In the genomic region with DNA sequence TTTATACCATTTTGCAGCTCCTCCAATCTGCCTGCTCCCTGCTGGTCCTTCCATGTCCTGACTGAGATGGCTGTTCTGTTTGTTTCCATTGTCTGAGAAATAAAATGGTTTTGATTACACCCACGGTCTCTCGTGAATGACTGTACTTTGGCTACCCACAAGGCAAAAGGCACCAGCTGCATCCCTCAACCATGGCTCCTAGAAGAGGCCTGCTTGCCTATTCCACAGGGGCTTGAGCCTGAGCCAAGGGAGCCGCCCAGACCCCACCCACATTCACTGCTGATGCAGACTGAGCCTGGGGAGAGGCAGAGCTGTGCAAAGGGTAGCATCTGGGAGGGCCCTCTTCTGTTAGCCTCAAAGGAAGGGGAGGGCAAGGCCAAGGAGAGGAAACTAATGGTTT, we compare ENCODE assay signal across 1 cellular context.
TF ChIP-seq lines count a peak whose summit lies in the region.

No MANE protein-coding gene starts in this region.

TF ChIP-seq in H1, 55 proteins besides CTCF, POLR2A, EP300 and RAD21:
- TF ChIP-seq TEAD4 (IDR thresholded peaks at IDR 0.05; ENCODE audit: low read depth, low read length) (no peak), EZH2 (IDR thresholded peaks at IDR 0.05; ENCODE audit: low read depth, low read length, severe bottlenecking) (no peak), ASH2L (IDR thresholded peaks at IDR 0.05; ENCODE audit: low read length) (no peak), CREB1 (IDR thresholded peaks at IDR 0.05) (no peak), RFX5 (IDR thresholded peaks at IDR 0.05; ENCODE audit: borderline replicate concordance, low read depth, low read length) (no peak), YY1 (IDR thresholded peaks at IDR 0.05; ENCODE audit: low read depth, low read length) (no peak), CHD2 (IDR thresholded peaks at IDR 0.05; ENCODE audit: low read length) (no peak), TAF1 (IDR thresholded peaks at IDR 0.05; ENCODE audit: low read depth, low read length) (no peak), SP2 (IDR thresholded peaks at IDR 0.05; ENCODE audit: low read length) (no peak), GTF2F1 (IDR thresholded peaks at IDR 0.05; ENCODE audit: borderline replicate concordance, low read depth, low read length) (no peak), CTBP2 (IDR thresholded peaks at IDR 0.05; ENCODE audit: borderline replicate concordance, insufficient read depth, insufficient read length, low read length) (no peak), JUND (IDR thresholded peaks at IDR 0.05; ENCODE audit: low read length) (no peak), SIN3A (conservative IDR thresholded peaks at IDR 0.05 in 1 of 2, IDR thresholded peaks at IDR 0.05 in 1 of 2; ENCODE audit: low read depth in 1 of 2, low read length in 2 of 2) (no peak), SIX5 (IDR thresholded peaks at IDR 0.05; ENCODE audit: low read depth, low read length) (no peak), POU5F1 (IDR thresholded peaks at IDR 0.05; ENCODE audit: low read depth, low read length) (no peak), SP1 (IDR thresholded peaks at IDR 0.05; ENCODE audit: low read depth, low read length) (no peak), SUZ12 (IDR thresholded peaks at IDR 0.05; ENCODE audit: low read length) (no peak)
- TF ChIP-seq, protein P1, sequence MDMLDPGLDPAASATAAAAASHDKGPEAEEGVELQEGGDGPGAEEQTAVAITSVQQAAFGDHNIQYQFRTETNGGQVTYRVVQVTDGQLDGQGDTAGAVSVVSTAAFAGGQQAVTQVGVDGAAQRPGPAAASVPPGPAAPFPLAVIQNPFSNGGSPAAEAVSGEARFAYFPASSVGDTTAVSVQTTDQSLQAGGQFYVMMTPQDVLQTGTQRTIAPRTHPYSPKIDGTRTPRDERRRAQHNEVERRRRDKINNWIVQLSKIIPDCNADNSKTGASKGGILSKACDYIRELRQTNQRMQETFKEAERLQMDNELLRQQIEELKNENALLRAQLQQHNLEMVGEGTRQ (IDR thresholded peaks at IDR 0.05; ENCODE audit: low read length): no peak
- TF ChIP-seq, protein P2, sequence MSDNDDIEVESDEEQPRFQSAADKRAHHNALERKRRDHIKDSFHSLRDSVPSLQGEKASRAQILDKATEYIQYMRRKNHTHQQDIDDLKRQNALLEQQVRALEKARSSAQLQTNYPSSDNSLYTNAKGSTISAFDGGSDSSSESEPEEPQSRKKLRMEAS (IDR thresholded peaks at IDR 0.05): no peak
